In the genomic region with DNA sequence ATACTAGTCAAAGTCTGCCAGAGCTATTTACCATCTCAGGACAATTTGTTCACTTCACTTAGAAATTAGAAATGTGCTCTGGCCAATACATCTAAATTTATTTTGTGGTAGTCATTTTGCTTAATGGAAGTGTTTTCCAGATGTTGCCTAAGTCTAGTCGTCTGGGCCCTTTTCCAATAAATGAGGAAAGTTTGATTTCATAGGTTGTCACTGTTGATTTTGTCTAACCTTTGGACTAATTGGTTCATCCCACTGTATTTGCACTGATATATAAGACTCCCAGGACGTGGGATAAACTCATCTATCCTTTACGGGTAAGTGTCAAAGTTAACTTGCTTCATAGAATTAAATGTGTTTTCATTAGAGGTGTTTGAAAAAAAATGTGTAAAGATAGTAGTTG, we compare ENCODE assay signal across 19 cellular contexts. TPM values are rescaled to one million over a fixed set of nuclear protein-coding genes. Genes with fewer than 3 reads are reported as not detected.
DNase-seq lines count a peak whose midpoint lies in the region; ATAC-seq and TF ChIP-seq lines count a peak whose summit lies in the region.
"Had no signal": no experiment of that assay in that cellular context is flagged by ENCODE, and none has a peak within 500 bp of the region (broad histone marks: within the 10 kb centered on the region; RNA-seq: fewer than 3 reads in every experiment).

PRG4 (plus strand) TSS at position 300 of the 400 bp plus-strand sequence.

- DNase-seq in MCF 10A (ENCODE audit: unreplicated experiment) = peak; percentile 71
- no peak for DNase-seq in mammary epithelial cell
- DNase-seq in activated T-helper 1 cell treated with anti-CD3 and anti-CD28 coated beads, Interleukin-12 subunit alpha, Interleukin-12 subunit beta, Interleukin-2, Interleukin-4 antibody, amounts not matched to agents 30 ng/mL and 10 ng/mL and 1 ng/mL, durations not matched to agents 14 hours and 24 hours and 36 hours (ENCODE audit: low spot score) = no peak
- peak; percentile 8 for DNase-seq in fibroblast of villous mesenchyme (ENCODE audit: low read depth)
- DNase-seq in NCI-H1417 treated with DMSO at 0.1 percent for 48 hours (lab: John Stamatoyannopoulos, UW) = no peak
- DNase-seq in NCI-H446 treated with DMSO at 0.1 percent for 48 hours (lab: John Stamatoyannopoulos, UW) = no peak
- DNase-seq: dorsolateral prefrontal cortex; left colon; MM.1S; NCI-H187 treated with DMSO at 0.1 percent for 48 hours; NCI-H510A; stimulated activated CD4-positive, alpha-beta T cell treated with anti-CD3 and anti-CD28 coated beads, Interleukin-2, amount 100 ng/mL, for 48 hours; T-helper 17 cell had no signal

- H3K4me1 ChIP-seq in mammary epithelial cell (ENCODE audit: insufficient read depth, low read length) = no peaks in the 10 kb centered on the region

- no peaks in the 10 kb centered on the region for H3K36me3 Mint-ChIP-seq in MCF 10A (ENCODE audit: insufficient read depth, unreplicated experiment)
- H3K36me3 Mint-ChIP-seq in activated T-helper 1 cell treated with anti-CD3 and anti-CD28 coated beads, Interleukin-12 subunit alpha, Interleukin-12 subunit beta, Interleukin-2, Interleukin-4 antibody, amounts not matched to agents 30 ng/mL and 10 ng/mL and 1 ng/mL, durations not matched to agents 14 hours and 24 hours and 36 hours (ENCODE audit: low read depth) = peaks cover 1% of the 10 kb centered on the region
- H3K36me3 Mint-ChIP-seq: activated naive CD8-positive, alpha-beta T cell had no signal

- H3K79me2 ChIP-seq in mammary epithelial cell (ENCODE audit: insufficient read depth, low read length) = no peaks in the 10 kb centered on the region

- no peaks in the 10 kb centered on the region for H3K4me1 Mint-ChIP-seq in MCF 10A (ENCODE audit: insufficient read depth, unreplicated experiment)
- peaks cover 78% of the 10 kb centered on the region for H3K4me1 Mint-ChIP-seq in activated T-helper 1 cell treated with anti-CD3 and anti-CD28 coated beads, Interleukin-12 subunit alpha, Interleukin-12 subunit beta, Interleukin-2, Interleukin-4 antibody, amounts not matched to agents 30 ng/mL and 10 ng/mL and 1 ng/mL, durations not matched to agents 14 hours and 24 hours and 36 hours (ENCODE audit: low read depth)
- H3K4me1 Mint-ChIP-seq: T-helper 17 cell had no signal

- TF ChIP-seq CTCF in MCF 10A (IDR thresholded peaks at IDR 0.05; ENCODE audit: unreplicated experiment) (no peak), mammary epithelial cell (conservative IDR thresholded peaks at IDR 0.05 in 1 of 2, IDR thresholded peaks at IDR 0.05 in 1 of 2; ENCODE audit: extremely low read depth in 1 of 2, insufficient read depth in 1 of 2, low read depth in 1 of 2, low read length in 2 of 2) (no peak), fibroblast of villous mesenchyme (IDR thresholded peaks at IDR 0.05; ENCODE audit: insufficient read depth, low read depth, low read length) (no peak), subcutaneous adipose tissue (IDR thresholded peaks at IDR 0.05; ENCODE audit: low read depth) (no peak)

- intact Hi-C loops in MCF 10A (cut with micrococcal nuclease) = no loop called here
- intact Hi-C loops in mammary epithelial cell (cut with micrococcal nuclease) = no loop called here
- intact Hi-C loops in activated T-helper 1 cell treated with anti-CD3 and anti-CD28 coated beads, Interleukin-12 subunit alpha, Interleukin-12 subunit beta, Interleukin-2, Interleukin-4 antibody, amounts not matched to agents 30 ng/mL and 10 ng/mL and 1 ng/mL, durations not matched to agents 14 hours and 24 hours and 36 hours (cut with micrococcal nuclease) = loop anchor here (10.0 kb wide), 3 partner anchors 311 to 1431 kb away; no protein-coding TSS in a partner anchor

- CTCF ChIA-PET in MCF 10A (lab: Yijun Ruan, JAX) (interaction anchor here (0.8 kb wide), 1 partner anchor 8 kb away, joined by 5 read pairs; no protein-coding TSS in a partner anchor), mammary epithelial cell (lab: Charles Lee; ENCODE audit: low non-redundant PET) (no interaction called here)

- no peaks in the 10 kb centered on the region for H3K27me3 ChIP-seq in mammary epithelial cell (ENCODE audit: insufficient read depth, low read length)

- BruUV-seq in MCF 10A (replicated peaks; lab: Mats Ljungman, UMichigan) (no TSS peak), mammary epithelial cell (replicated peaks; lab: Mats Ljungman, UMichigan) (no TSS peak)

- no peaks in the 10 kb centered on the region for H4K20me1 ChIP-seq in mammary epithelial cell (ENCODE audit: insufficient read depth, low read length)

- in situ Hi-C loops in mammary epithelial cell (cut with MboI; ENCODE audit: low sequenced_read_pairs in 2 of 2) = no loop called here

- no peaks in the 10 kb centered on the region for H3K9me3 ChIP-seq in mammary epithelial cell (replicated peaks; ENCODE audit: insufficient read depth, low read length)

- no peak within 1 kb of the TSS for H2AFZ ChIP-seq in mammary epithelial cell (ENCODE audit: low read depth, low read length)

- no peaks in the 10 kb centered on the region for H3K36me3 ChIP-seq in mammary epithelial cell (ENCODE audit: insufficient read depth, low read length)

- 83% methylated on average over 3 of the region's 3 CpGs for WGBS in mammary epithelial cell (ENCODE audit: low coverage, missing lambda C conversion rate)

- no peak within 1 kb of the TSS for H3K4me2 ChIP-seq in mammary epithelial cell (ENCODE audit: insufficient read depth, low read depth, low read length)

- ATAC-seq in GM21786 (IDR thresholded peaks at IDR 0.05; ENCODE audit: unreplicated experiment) = no peak
- ATAC-seq: esophagus mucosa, left colon, Right ventricle myocardium inferior, T-helper 17 cell had no signal

- POLR2A ChIA-PET in MCF 10A (lab: Yijun Ruan, JAX) = interaction anchor here (0.5 to 1.9 kb wide), 3 partner anchors 8 to 1495 kb away, joined by 3 to 4 read pairs (median 3); no protein-coding TSS in a partner anchor

- H3K9ac ChIP-seq in mammary epithelial cell (ENCODE audit: insufficient read depth, low read length) = no peak within 1 kb of the TSS

- H3K4me3 ChIP-seq in mammary epithelial cell (replicated peaks in 1 of 3; ENCODE audit: insufficient read depth in 1 of 3, low read depth in 2 of 3, low read length in 3 of 3) = no peak within 1 kb of the TSS
- H3K4me3 ChIP-seq in fibroblast of villous mesenchyme (ENCODE audit: low read depth, low read length) = no peak within 1 kb of the TSS
- H3K4me3 ChIP-seq: dorsolateral prefrontal cortex had no signal

- dilution Hi-C loops in mammary epithelial cell (cut with HindIII; ENCODE audit: low sequenced_read_pairs) = no loop called here

- H3K9me3 Mint-ChIP-seq in MCF 10A (ENCODE audit: unreplicated experiment) = no peaks in the 10 kb centered on the region
- H3K9me3 Mint-ChIP-seq in activated T-helper 1 cell treated with anti-CD3 and anti-CD28 coated beads, Interleukin-12 subunit alpha, Interleukin-12 subunit beta, Interleukin-2, Interleukin-4 antibody, amounts not matched to agents 30 ng/mL and 10 ng/mL and 1 ng/mL, durations not matched to agents 14 hours and 24 hours and 36 hours = no peaks in the 10 kb centered on the region

- H3K27me3 Mint-ChIP-seq in MCF 10A (ENCODE audit: insufficient read depth, unreplicated experiment) = no peaks in the 10 kb centered on the region
- H3K27me3 Mint-ChIP-seq in activated T-helper 1 cell treated with anti-CD3 and anti-CD28 coated beads, Interleukin-12 subunit alpha, Interleukin-12 subunit beta, Interleukin-2, Interleukin-4 antibody, amounts not matched to agents 30 ng/mL and 10 ng/mL and 1 ng/mL, durations not matched to agents 14 hours and 24 hours and 36 hours (ENCODE audit: insufficient read depth) = no peaks in the 10 kb centered on the region
- H3K27me3 Mint-ChIP-seq: activated naive CD8-positive, alpha-beta T cell had no signal

- H3K27ac Mint-ChIP-seq in MCF 10A (ENCODE audit: low read depth, unreplicated experiment) = no peak within 1 kb of the TSS
- peak within 1 kb of the TSS; percentile 61 for H3K27ac Mint-ChIP-seq in activated T-helper 1 cell treated with anti-CD3 and anti-CD28 coated beads, Interleukin-12 subunit alpha, Interleukin-12 subunit beta, Interleukin-2, Interleukin-4 antibody, amounts not matched to agents 30 ng/mL and 10 ng/mL and 1 ng/mL, durations not matched to agents 14 hours and 24 hours and 36 hours
- H3K27ac Mint-ChIP-seq: activated naive CD8-positive, alpha-beta T cell; T-helper 17 cell had no signal

- H3K4me3 Mint-ChIP-seq in MCF 10A (ENCODE audit: unreplicated experiment) = no peak within 1 kb of the TSS
- peak within 1 kb of the TSS; percentile 50 for H3K4me3 Mint-ChIP-seq in activated T-helper 1 cell treated with anti-CD3 and anti-CD28 coated beads, Interleukin-12 subunit alpha, Interleukin-12 subunit beta, Interleukin-2, Interleukin-4 antibody, amounts not matched to agents 30 ng/mL and 10 ng/mL and 1 ng/mL, durations not matched to agents 14 hours and 24 hours and 36 hours
- H3K4me3 Mint-ChIP-seq: activated naive CD8-positive, alpha-beta T cell; T-helper 17 cell had no signal

- H3K27ac ChIP-seq in mammary epithelial cell (ENCODE audit: insufficient read depth, low read depth, low read length) = no peak within 1 kb of the TSS
- H3K27ac ChIP-seq: dorsolateral prefrontal cortex had no signal

RNA-seq across cellular contexts. Expression of gene PRG4, which starts in this region (rescaled TPM):
- total RNA-seq in MCF 10A (2022) (0.07 TPM in 1 of 2 replicates, not detected in the other), mammary epithelial cell (not detected), fibroblast of villous mesenchyme (not detected in 2 replicates), subcutaneous adipose tissue (100 to 1,000 TPM in 2 of 4 donors, 10 to 100 TPM in 1, 1 to 10 TPM in 1; 9.2 to 289 (median 123) TPM)
- not detected for polyA plus RNA-seq in mammary epithelial cell
- polyA minus RNA-seq in mammary epithelial cell = not detected
- 6.9 and 7.4 TPM in 2 replicates for total RNA-seq in activated T-helper 1 cell treated with anti-CD3 and anti-CD28 coated beads, Interleukin-12 subunit alpha, Interleukin-12 subunit beta, Interleukin-2, Interleukin-4 antibody, amounts not matched to agents 30 ng/mL and 10 ng/mL and 1 ng/mL, durations not matched to agents 14 hours and 24 hours and 36 hours
- total RNA-seq: bronchial epithelial cell, esophagus mucosa, left colon had no signal

Comparison
In these comparisons a context has a peak if more than half of its experiments do, and no peak if none do; other contexts are left out.
1. Peak in DNase-seq in MCF 10A; RNA of the gene not detected or under 1 TPM.
2. Peak in DNase-seq in fibroblast of villous mesenchyme; RNA of the gene not detected or under 1 TPM.